17 cellular contexts compared by ENCODE assay signal in genomic region chr20:31816221-31816620, GRCh38. TPM values are rescaled to one million over a fixed set of nuclear protein-coding genes. Genes with fewer than 3 reads are reported as not detected.
A peak's percentile ranks its signal among the peaks of the same experiment; 100 is the strongest.
DNase-seq lines count a peak whose midpoint lies in the region; ATAC-seq and TF ChIP-seq lines count a peak whose summit lies in the region.
"Had no signal": no experiment of that assay in that cellular context is flagged by ENCODE, and none has a peak within 500 bp of the region (broad histone marks: within the 10 kb centered on the region; RNA-seq: fewer than 3 reads in every experiment).

No MANE protein-coding gene starts in this region.

- DNase-seq in NCI-H146 (lab: John Stamatoyannopoulos, UW) (peak; percentile 56), NCI-H146 treated with DMSO at 0.1 percent for 48 hours (lab: John Stamatoyannopoulos, UW; ENCODE audit: unreplicated experiment) (no peak), Panc1 (ENCODE audit: low read depth, low spot score) (no peak), coronary artery (ENCODE audit: low spot score) (no peak), thyroid gland (no peak), 8988T (no peak)
- DNase-seq: KG1, NCI-H1436 treated with DMSO at 0.1 percent for 48 hours, NCI-H2107, NCI-H345, NCI-H526, PC-3 had no signal

- in situ Hi-C loops in Panc1 (cut with HindIII; ENCODE audit: low pct_unique_long_range_greater_than_20kb, low sequenced_read_pairs) = no loop called here

- H3K4me1 ChIP-seq in Panc1 (ENCODE audit: control insufficient read depth, insufficient read depth, low read length) = peaks cover 31% of the 10 kb centered on the region
- H3K4me1 ChIP-seq in thyroid gland = peaks cover 54 to 78% of the 10 kb centered on the region in 2 donors

- WGBS in thyroid gland, 2 donors = 94 to 95% methylated on average over 5 of the region's 5 CpGs

- TF ChIP-seq CTCF in Panc1 (IDR thresholded peaks at IDR 0.05) (no peak), coronary artery (IDR thresholded peaks at IDR 0.05) (no peak), thyroid gland (IDR thresholded peaks at IDR 0.05) (no peak)

- H3K36me3 ChIP-seq in Panc1 (ENCODE audit: control insufficient read depth, insufficient read depth, low read length) (no peaks in the 10 kb centered on the region), thyroid gland (no peaks in the 10 kb centered on the region)

- no TSS peak for BruUV-seq in Panc1 (replicated peaks; lab: Mats Ljungman, UMichigan)

- H3K9me3 ChIP-seq in Panc1 (ENCODE audit: control insufficient read depth, insufficient read depth, low read depth, low read length) = no peaks in the 10 kb centered on the region
- no peaks in the 10 kb centered on the region for H3K9me3 ChIP-seq in thyroid gland
- H3K9me3 ChIP-seq: SJSA1 had no signal

- CTCF ChIA-PET in Panc1 (lab: Charles Lee) = no interaction called here

- intact Hi-C loops in Panc1 (cut with micrococcal nuclease; ENCODE audit: unreplicated experiment) (no loop called here), thyroid gland (cut with DNase I) (no loop called here)

- POLR2A ChIA-PET in Panc1 (lab: Charles Lee) = interaction anchor here (0.5 kb wide), 1 partner anchor 237 kb away, joined by 12 read pairs; no protein-coding TSS in a partner anchor

- H3K27ac ChIP-seq in Panc1 (ENCODE audit: low read length) (peak overlapping the region; percentile 44), coronary artery (peak overlapping the region; percentile 79 to 96), thyroid gland (peak overlapping the region in 2 of 3 donors; percentile 81 to 82)
- H3K27ac ChIP-seq: 22Rv1, SJSA1 had no signal

- no peak for ATAC-seq in Panc1
- no peak for ATAC-seq in HG03196 (IDR thresholded peaks at IDR 0.05; ENCODE audit: unreplicated experiment)
- no peak for ATAC-seq in GM18511 (IDR thresholded peaks at IDR 0.05; ENCODE audit: unreplicated experiment)

- no peak for TF ChIP-seq POLR2A in thyroid gland (IDR thresholded peaks at IDR 0.05)

- H3K4me3 ChIP-seq in Panc1 (ENCODE audit: low read depth in 2 of 2, low read length in 2 of 2) = no peak overlapping the region
- no peak overlapping the region for H3K4me3 ChIP-seq in coronary artery
- H3K4me3 ChIP-seq in thyroid gland (replicated peaks in 1 of 3) = no peak overlapping the region
- H3K4me3 ChIP-seq: GM23338, SJSA1 had no signal

- H3K27me3 ChIP-seq in Panc1 (ENCODE audit: control insufficient read depth, insufficient read depth, low read length) (no peaks in the 10 kb centered on the region), thyroid gland (no peaks in the 10 kb centered on the region)
- H3K27me3 ChIP-seq: SJSA1 had no signal

RNA-seq across cellular contexts. Expression of gene MYLK2, which starts 2.9 kb away (rescaled TPM):
- total RNA-seq in Panc1 (2021; ENCODE audit: unreplicated experiment) = 0.87 TPM
- polyA plus RNA-seq in Panc1 (2012; ENCODE audit: insufficient read length) = 0.15 TPM
- total RNA-seq in thyroid gland = under 1 TPM in 2 of 4 donors, not detected in 2; 0.22 to 0.83 TPM

RNA-seq across cellular contexts. Expression of gene FOXS1, which starts 29.2 kb away (rescaled TPM):
- total RNA-seq in Panc1 (2021; ENCODE audit: unreplicated experiment) (6.3 TPM), thyroid gland (1 to 10 TPM in 1 of 4 donors, under 1 TPM in 1, not detected in 2; 0.44 to 1.0 TPM)
- polyA plus RNA-seq in Panc1 (2012; ENCODE audit: insufficient read length) = 6.0 TPM
- total RNA-seq: GM23338, PC-3 had no signal

RNA-seq across cellular contexts. Expression of gene DUSP15, which starts 54.1 kb away (rescaled TPM):
- total RNA-seq in Panc1 (2021; ENCODE audit: unreplicated experiment) (23.6 TPM), thyroid gland (1 to 10 TPM; 5.4 to 9.1 (median 7.0) TPM)
- 16.1 TPM for polyA plus RNA-seq in Panc1 (2012; ENCODE audit: insufficient read length)
- total RNA-seq: PC-3 had no signal

RNA-seq across cellular contexts. Expression of gene TTLL9, which starts 54.2 kb away (rescaled TPM):
- total RNA-seq in Panc1 (2021; ENCODE audit: unreplicated experiment) (2.1 TPM), thyroid gland (1 to 10 TPM in 3 of 4 donors, under 1 TPM in 1; 0.40 to 1.5 (median 1.2) TPM)
- polyA plus RNA-seq in Panc1 (2012; ENCODE audit: insufficient read length) = 3.1 TPM
- total RNA-seq: GM23338, PC-3, SJSA1 had no signal
- polyA plus RNA-seq: GM23338 had no signal
